26 cellular contexts compared by ENCODE assay signal in the genomic region with DNA sequence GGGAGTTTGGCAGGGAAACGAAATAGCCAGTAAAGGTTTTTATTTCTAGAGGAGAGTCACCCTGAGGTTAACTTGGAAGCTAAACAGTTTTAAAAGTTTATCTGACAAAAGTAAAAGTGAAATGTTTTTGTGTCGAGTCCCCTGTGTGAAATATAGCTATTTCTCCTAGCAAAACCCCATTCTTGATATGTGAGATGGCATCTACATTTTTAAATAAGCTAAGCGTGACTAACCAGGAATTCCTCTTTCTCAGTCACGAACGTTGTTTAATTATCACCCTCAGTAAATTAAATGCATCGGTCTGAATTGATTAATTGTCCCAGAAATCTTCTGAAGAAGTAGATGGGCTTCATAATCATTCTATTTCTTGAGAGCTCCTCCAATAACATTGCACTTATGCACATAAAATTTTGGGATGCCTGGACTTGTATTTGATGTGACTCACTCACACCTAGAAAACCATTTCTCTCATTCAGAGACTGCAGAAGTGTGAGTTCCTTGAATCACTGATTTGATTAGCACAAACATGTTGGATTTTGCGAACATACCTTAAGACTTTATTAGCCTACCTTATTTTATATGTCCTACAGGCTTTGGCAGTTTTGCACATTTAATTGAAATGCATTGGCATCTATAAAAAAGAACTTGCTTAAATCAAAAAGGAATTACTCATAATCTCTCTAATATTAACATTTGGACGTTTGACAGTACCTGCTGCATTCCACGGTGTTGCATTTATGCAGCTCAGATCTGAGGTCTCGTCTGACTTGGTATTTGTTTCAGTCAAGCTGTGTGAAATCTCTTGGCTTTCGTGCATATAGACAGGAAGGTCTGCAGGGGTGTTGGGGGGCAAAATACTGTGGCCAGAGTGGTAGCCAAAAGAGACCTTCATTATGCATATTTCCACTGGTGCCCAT.
DNase-seq lines count a peak whose midpoint lies in the region; ATAC-seq and TF ChIP-seq lines count a peak whose summit lies in the region.
"Had no signal": no experiment of that assay in that cellular context is flagged by ENCODE, and none has a peak within 500 bp of the region (broad histone marks: within the 10 kb centered on the region; RNA-seq: fewer than 3 reads in every experiment).

No MANE protein-coding gene starts in this region.

- TF ChIP-seq CTCF in SK-N-SH (IDR thresholded peaks at IDR 0.05) (no peak), epithelial cell of esophagus (IDR thresholded peaks at IDR 0.05; ENCODE audit: insufficient read depth, low read depth, low read length, missing control alignments) (no peak), neural progenitor cell (IDR thresholded peaks at IDR 0.05) (no peak), dorsolateral prefrontal cortex (IDR thresholded peaks at IDR 0.05 in 54 of 56, conservative IDR thresholded peaks at IDR 0.05 in 2 of 56; ENCODE audit: low read depth in 1 of 56, partially characterized antibody in 56 of 56) (no peak)

- intact Hi-C loops in dorsolateral prefrontal cortex (cut with DNase I), result no loop called here
- intact Hi-C loops in activated CD4-positive, alpha-beta T cell treated with anti-CD3 and anti-CD28 coated beads for 36 hours (cut with DNase I, micrococcal nuclease), result no loop called here

- peak overlapping the region; percentile 17 for H3K27ac Mint-ChIP-seq in neural progenitor cell
- H3K27ac Mint-ChIP-seq in activated CD4-positive, alpha-beta T cell treated with anti-CD3 and anti-CD28 coated beads for 36 hours, result no peak overlapping the region
- H3K27ac Mint-ChIP-seq in activated naive CD4-positive, alpha-beta T cell treated with anti-CD3 and anti-CD28 coated beads, Interleukin-2, amount 50 U/mL, for 72 hours, result no peak overlapping the region
- H3K27ac Mint-ChIP-seq: activated CD8-positive, alpha-beta T cell treated with anti-CD3 and anti-CD28 coated beads, Interleukin-2, amount 10 ng/mL, durations not matched to agents 7 days and 5 days; CD4-positive, CD25-positive, alpha-beta regulatory T cell; memory B cell; naive B cell had no signal

- H2AFZ ChIP-seq in SK-N-SH (ENCODE audit: low read depth) (no peak overlapping the region), neural progenitor cell (replicated peaks) (no peak overlapping the region)

- POLR2A ChIA-PET in SK-N-SH (lab: Yijun Ruan, JAX), result no interaction called here
- POLR2A ChIA-PET in activated CD4-positive, alpha-beta T cell treated with anti-CD3 and anti-CD28 coated beads for 36 hours (lab: Charles Lee), result no interaction called here

- no peaks in the 10 kb centered on the region for H3K36me3 Mint-ChIP-seq in neural progenitor cell
- no peaks in the 10 kb centered on the region for H3K36me3 Mint-ChIP-seq in activated CD4-positive, alpha-beta T cell treated with anti-CD3 and anti-CD28 coated beads for 36 hours (ENCODE audit: low read depth)
- H3K36me3 Mint-ChIP-seq in activated naive CD4-positive, alpha-beta T cell treated with anti-CD3 and anti-CD28 coated beads, Interleukin-2, amount 50 U/mL, for 72 hours, result peaks cover 0 to 4% of the 10 kb centered on the region in 2 donors
- H3K36me3 Mint-ChIP-seq: CD4-positive, CD25-positive, alpha-beta regulatory T cell; memory B cell; naive B cell had no signal

- no peaks in the 10 kb centered on the region for H3K9me3 ChIP-seq in SK-N-SH
- H3K9me3 ChIP-seq in neural progenitor cell (ENCODE audit: low read depth), result no peaks in the 10 kb centered on the region
- H3K9me3 ChIP-seq: esophagus squamous epithelium, Peyer's patch, thyroid gland had no signal

- H4K20me1 ChIP-seq in SK-N-SH (ENCODE audit: insufficient read depth) (no peaks in the 10 kb centered on the region), neural progenitor cell (ENCODE audit: low read depth) (no peaks in the 10 kb centered on the region)

- DNase-seq in HCEC 1CT (peak; percentile 21), SK-N-SH (no peak), epithelial cell of esophagus (ENCODE audit: low read depth) (peak; percentile 87), neural progenitor cell (ENCODE audit: low spot score) (no peak), GM19238 (ENCODE audit: insufficient read length, low spot score) (no peak), dorsolateral prefrontal cortex (no peak)
- no peak for DNase-seq in activated CD4-positive, alpha-beta T cell treated with anti-CD3 and anti-CD28 coated beads for 36 hours
- DNase-seq in activated naive CD4-positive, alpha-beta T cell treated with anti-CD3 and anti-CD28 coated beads, Interleukin-2, amount 50 U/mL, for 72 hours (ENCODE audit: low spot score in 2 of 2), result no peak
- DNase-seq: activated CD8-positive, alpha-beta T cell treated with anti-CD3 and anti-CD28 coated beads, Interleukin-2, amount 10 ng/mL, durations not matched to agents 7 days and 5 days; activated T-cell treated with anti-CD3 and anti-CD28 coated beads, Interleukin-2, amount 50 U/mL, for 1 hour; CD4-positive, CD25-positive, alpha-beta regulatory T cell; DMS 273 treated with DMSO at 0.1 percent for 48 hours; esophagus squamous epithelium; GF-D8; naive B cell; NCI-H1436 treated with DMSO at 0.1 percent for 48 hours; NCI-H524; NK-92 treated with Interleukin-12 subunit alpha and Interleukin-12 subunit beta, amount 100 ng/mL, for 24 hours; Peyer's patch; retina; stimulated activated CD4-positive, alpha-beta T cell treated with anti-CD3 and anti-CD28 coated beads, Interleukin-4, amount 100 ng/mL, for 24 hours; stimulated activated naive CD8-positive, alpha-beta T cell treated with anti-CD3 and anti-CD28 coated beads, Interleukin-15, Interleukin-2, amounts not matched to agents 100 U/mL and 50 U/mL, for 24 hours; T1000; thyroid gland had no signal

- TF ChIP-seq RAD21 in SK-N-SH (IDR thresholded peaks at IDR 0.05; ENCODE audit: low read length), result no peak

- peaks cover 2% of the 10 kb centered on the region for H3K9me3 Mint-ChIP-seq in neural progenitor cell
- H3K9me3 Mint-ChIP-seq in activated CD4-positive, alpha-beta T cell treated with anti-CD3 and anti-CD28 coated beads for 36 hours (ENCODE audit: low read depth), result no peaks in the 10 kb centered on the region
- H3K9me3 Mint-ChIP-seq in activated naive CD4-positive, alpha-beta T cell treated with anti-CD3 and anti-CD28 coated beads, Interleukin-2, amount 50 U/mL, for 72 hours, result peaks cover 0 to 3% of the 10 kb centered on the region in 2 donors
- H3K9me3 Mint-ChIP-seq: central memory CD8-positive, alpha-beta T cell; memory B cell; naive B cell had no signal

- H3K27me3 Mint-ChIP-seq in neural progenitor cell (ENCODE audit: insufficient read depth, low read depth), result peaks cover 11% of the 10 kb centered on the region
- H3K27me3 Mint-ChIP-seq in activated CD4-positive, alpha-beta T cell treated with anti-CD3 and anti-CD28 coated beads for 36 hours, result peaks cover 5% of the 10 kb centered on the region
- H3K27me3 Mint-ChIP-seq: CD4-positive, CD25-positive, alpha-beta regulatory T cell; central memory CD8-positive, alpha-beta T cell; memory B cell had no signal

- no peak overlapping the region for H3K4me3 ChIP-seq in SK-N-SH (ENCODE audit: low read depth in 2 of 2, low read length in 1 of 2)
- H3K4me3 ChIP-seq in epithelial cell of esophagus (ENCODE audit: low read length), result no peak overlapping the region
- no peak overlapping the region for H3K4me3 ChIP-seq in neural progenitor cell
- no peak overlapping the region for H3K4me3 ChIP-seq in dorsolateral prefrontal cortex
- H3K4me3 ChIP-seq: esophagus squamous epithelium, Peyer's patch, thyroid gland had no signal

- no peaks in the 10 kb centered on the region for H3K27me3 ChIP-seq in SK-N-SH (ENCODE audit: insufficient read depth)
- no peaks in the 10 kb centered on the region for H3K27me3 ChIP-seq in neural progenitor cell
- H3K27me3 ChIP-seq in dorsolateral prefrontal cortex, result peaks cover 0 to 8% (median 0%) of the 10 kb centered on the region in 45 donors
- H3K27me3 ChIP-seq: Peyer's patch, thyroid gland had no signal

- peaks cover 8% of the 10 kb centered on the region for H3F3A ChIP-seq in SK-N-SH (replicated peaks; ENCODE audit: insufficient read depth)
- H3F3A ChIP-seq in neural progenitor cell (ENCODE audit: low read depth), result peaks cover 6% of the 10 kb centered on the region

- WGBS in SK-N-SH (ENCODE audit: low lambda C conversion rate), result 13% methylated on average over 11 of the region's 11 CpGs

- CTCF ChIA-PET in SK-N-SH (lab: Yijun Ruan, JAX), result no interaction called here
- CTCF ChIA-PET in activated CD4-positive, alpha-beta T cell treated with anti-CD3 and anti-CD28 coated beads for 36 hours (lab: Charles Lee), result no interaction called here

- H3K4me3 Mint-ChIP-seq in neural progenitor cell, result peak overlapping the region; percentile 22
- no peak overlapping the region for H3K4me3 Mint-ChIP-seq in activated CD4-positive, alpha-beta T cell treated with anti-CD3 and anti-CD28 coated beads for 36 hours
- H3K4me3 Mint-ChIP-seq: activated CD8-positive, alpha-beta T cell treated with anti-CD3 and anti-CD28 coated beads, Interleukin-2, amount 10 ng/mL, durations not matched to agents 7 days and 5 days; CD4-positive, CD25-positive, alpha-beta regulatory T cell; central memory CD8-positive, alpha-beta T cell; memory B cell; naive B cell had no signal

- H3K36me3 ChIP-seq in SK-N-SH (replicated peaks in 1 of 2; ENCODE audit: control insufficient read depth in 1 of 2, insufficient read depth in 2 of 2, low read length in 1 of 2) (no peaks in the 10 kb centered on the region), neural progenitor cell (no peaks in the 10 kb centered on the region)
- H3K36me3 ChIP-seq: esophagus squamous epithelium, Peyer's patch, thyroid gland had no signal

- H3K4me2 ChIP-seq in SK-N-SH (peak overlapping the region; percentile 14; the same call in 1 of the 2 replicates), neural progenitor cell (no peak overlapping the region)

- H3K79me2 ChIP-seq in SK-N-SH (ENCODE audit: insufficient read depth) (no peaks in the 10 kb centered on the region), neural progenitor cell (ENCODE audit: low read depth) (no peaks in the 10 kb centered on the region)

- H3K9me2 ChIP-seq in SK-N-SH, result no peaks in the 10 kb centered on the region

- no peak for TF ChIP-seq EP300 in SK-N-SH (IDR thresholded peaks at IDR 0.05; ENCODE audit: borderline replicate concordance in 1 of 2, low read depth in 1 of 2, low read length in 1 of 2)

- H3K9ac ChIP-seq in SK-N-SH, result no peak overlapping the region
- no peak overlapping the region for H3K9ac ChIP-seq in neural progenitor cell

- H3K4me1 Mint-ChIP-seq in neural progenitor cell, result peaks cover 31% of the 10 kb centered on the region
- no peaks in the 10 kb centered on the region for H3K4me1 Mint-ChIP-seq in activated CD4-positive, alpha-beta T cell treated with anti-CD3 and anti-CD28 coated beads for 36 hours
- H3K4me1 Mint-ChIP-seq: CD4-positive, CD25-positive, alpha-beta regulatory T cell; central memory CD8-positive, alpha-beta T cell; memory B cell; naive B cell had no signal

- ATAC-seq in activated CD4-positive, alpha-beta T cell treated with anti-CD3 and anti-CD28 coated beads for 36 hours, result no peak
- no peak for ATAC-seq in activated naive CD4-positive, alpha-beta T cell treated with anti-CD3 and anti-CD28 coated beads, Interleukin-2, amount 50 U/mL, for 72 hours
- ATAC-seq: activated CD8-positive, alpha-beta T cell treated with anti-CD3 and anti-CD28 coated beads, Interleukin-2, amount 10 ng/mL, durations not matched to agents 7 days and 5 days; stimulated activated naive CD8-positive, alpha-beta T cell treated with anti-CD3 and anti-CD28 coated beads, Interleukin-15, Interleukin-2, amounts not matched to agents 100 U/mL and 50 U/mL, for 24 hours had no signal

- H3K4me1 ChIP-seq in SK-N-SH (ENCODE audit: control insufficient read depth in 1 of 2, insufficient read depth in 2 of 2, low read depth in 1 of 2, low read length in 1 of 2) (no peaks in the 10 kb centered on the region; a peak in 2 of 4 replicates), neural progenitor cell (peaks cover 29% of the 10 kb centered on the region)
- H3K4me1 ChIP-seq: Peyer's patch, thyroid gland had no signal

- H3K27ac ChIP-seq in SK-N-SH (ENCODE audit: low read depth in 2 of 2, low read length in 1 of 2) (no peak overlapping the region), neural progenitor cell (no peak overlapping the region), dorsolateral prefrontal cortex (no peak overlapping the region)
- H3K27ac ChIP-seq: esophagus squamous epithelium, Peyer's patch, thyroid gland had no signal

Comparison
In these comparisons a context has a peak if more than half of its experiments do, and no peak if none do; other contexts are left out.
1. DNase-seq: peak in HCEC 1CT (single experiment) and epithelial cell of esophagus (single experiment); none in SK-N-SH (single experiment), neural progenitor cell (single experiment), GM19238 (single experiment), dorsolateral prefrontal cortex (0 of 10), activated CD4-positive, alpha-beta T cell treated with anti-CD3 and anti-CD28 coated beads for 36 hours (single experiment) and activated naive CD4-positive, alpha-beta T cell treated with anti-CD3 and anti-CD28 coated beads, Interleukin-2, amount 50 U/mL, for 72 hours (0 of 2).